In the genomic region with DNA sequence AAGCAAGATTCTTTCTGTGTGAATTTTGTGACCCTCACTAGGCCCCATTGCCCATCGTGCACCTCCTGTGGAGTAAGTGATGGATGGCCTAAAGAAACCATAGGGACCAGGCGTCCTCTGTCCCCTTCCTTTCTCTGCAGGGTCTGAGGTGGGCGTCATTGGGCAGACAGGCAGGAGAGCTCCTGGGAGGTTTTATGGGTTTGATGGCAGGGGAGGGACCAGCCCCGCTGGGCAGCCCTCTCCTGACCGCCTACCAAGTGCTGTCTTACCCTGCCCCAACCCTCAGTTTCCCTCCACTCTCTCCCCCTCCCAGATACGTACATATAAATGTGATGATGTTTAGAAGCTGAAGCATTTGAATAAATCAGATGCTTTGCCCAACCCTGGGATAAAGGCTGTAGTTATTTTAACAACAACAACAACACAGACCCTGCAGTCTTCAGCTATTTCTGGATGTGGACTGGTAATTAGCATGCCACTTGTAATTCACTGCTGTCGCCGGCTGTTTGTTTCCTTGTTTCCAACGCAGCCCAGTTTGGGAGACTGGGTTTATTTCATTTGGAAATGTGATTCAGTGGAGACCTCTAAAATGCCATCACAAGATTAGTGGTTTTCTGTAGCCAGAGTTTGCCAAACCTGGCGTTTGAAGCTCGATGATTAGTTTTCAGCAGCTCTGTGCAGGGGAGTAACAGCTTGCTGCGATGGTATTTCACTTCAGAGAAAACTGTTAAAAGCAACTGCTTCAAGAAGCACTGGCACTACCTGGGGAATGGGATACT, we compare ENCODE assay signal across 1 cellular context.
TF ChIP-seq lines count a peak whose summit lies in the region.

No MANE protein-coding gene starts in this region.

TF ChIP-seq in HepG2, 621 proteins besides CTCF, POLR2A, EP300 and RAD21:
- TF ChIP-seq ZNF660 (CRISPR knock-in tag; IDR thresholded peaks at IDR 0.05; ENCODE audit: borderline replicate concordance, low read depth) (no peak), NCOA2 (CRISPR knock-in tag; IDR thresholded peaks at IDR 0.05) (no peak), ZNF615 (CRISPR knock-in tag; IDR thresholded peaks at IDR 0.05; ENCODE audit: borderline replicate concordance) (no peak), ZNF646 (CRISPR knock-in tag; IDR thresholded peaks at IDR 0.05) (no peak), TOE1 (CRISPR knock-in tag; IDR thresholded peaks at IDR 0.05) (no peak), ZNF138 (CRISPR knock-in tag; IDR thresholded peaks at IDR 0.05; ENCODE audit: low read depth) (no peak), MAFK (conservative IDR thresholded peaks at IDR 0.05 in 1 of 2, IDR thresholded peaks at IDR 0.05 in 1 of 2; ENCODE audit: low read length in 2 of 2) (no peak), POLR2G (IDR thresholded peaks at IDR 0.05; ENCODE audit: low read depth, low read length) (no peak), MYPOP (CRISPR knock-in tag; IDR thresholded peaks at IDR 0.05) (no peak), ARID2 (CRISPR knock-in tag; IDR thresholded peaks at IDR 0.05; ENCODE audit: borderline replicate concordance) (no peak), NFYB (CRISPR knock-in tag; IDR thresholded peaks at IDR 0.05) (no peak), CHCHD3 (CRISPR knock-in tag; IDR thresholded peaks at IDR 0.05) (no peak)
